Comparison of ENCODE assay signal across 30 cellular contexts in the genomic region with DNA sequence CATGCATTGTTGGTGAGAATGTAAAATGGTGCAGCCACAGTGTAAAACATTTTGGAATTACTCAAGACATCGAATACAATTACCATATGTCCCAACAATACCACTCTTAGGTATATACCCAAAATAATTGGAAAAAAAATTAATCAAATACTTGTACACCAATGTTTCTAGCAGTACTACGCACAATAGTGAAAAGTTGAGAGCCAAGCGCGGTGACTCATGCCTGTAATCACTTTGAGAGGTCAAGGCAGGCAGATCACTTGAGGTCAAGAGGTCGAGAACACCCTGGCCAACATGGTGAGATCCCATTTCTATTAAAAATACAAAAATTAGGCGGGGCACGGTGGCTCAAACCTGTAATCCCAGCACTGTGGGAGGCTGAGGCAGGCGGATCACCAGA. TPM values are rescaled to one million over a fixed set of nuclear protein-coding genes. Genes with fewer than 3 reads are reported as not detected.
"Had no signal": no experiment of that assay in that cellular context is flagged by ENCODE, and none has a peak within 500 bp of the region (broad histone marks: within the 10 kb centered on the region; RNA-seq: fewer than 3 reads in every experiment).

No MANE protein-coding gene starts in this region.

- H3K4me1 Mint-ChIP-seq: endodermal cell had no signal

- H3K4me3 ChIP-seq: colonic mucosa, coronary artery, dorsolateral prefrontal cortex, esophagus muscularis mucosa, esophagus squamous epithelium, gastrocnemius medialis, gastroesophageal sphincter, heart left ventricle, heart right ventricle had no signal

- H3K9me3 Mint-ChIP-seq: dendritic cell treated with granulocyte-macrophage colony-stimulating factor and Interleukin-4, amounts not matched to agents 40 ng/mL and 50 ng/mL, for 4 days; effector memory CD8-positive, alpha-beta T cell had no signal

- DNase-seq: colonic mucosa; cortex of kidney; dermis blood vessel endothelial cell; dorsolateral prefrontal cortex; effector CD4-positive, alpha-beta T cell; effector CD8-positive, alpha-beta T cell; effector memory CD4-positive, alpha-beta T cell; effector memory CD8-positive, alpha-beta T cell; endodermal cell; erythroblast; esophagus squamous epithelium; foreskin fibroblast; foreskin keratinocyte; foreskin melanocyte; gastrocnemius medialis; glutamatergic neuron; head of caudate nucleus; heart left ventricle; heart right ventricle had no signal

- H3K36me3 ChIP-seq: colonic mucosa, esophagus muscularis mucosa, esophagus squamous epithelium, gastrocnemius medialis, gastroesophageal sphincter, heart left ventricle, heart right ventricle had no signal

- H3K27ac Mint-ChIP-seq: dendritic cell treated with granulocyte-macrophage colony-stimulating factor and Interleukin-4, amounts not matched to agents 40 ng/mL and 50 ng/mL, for 4 days; effector memory CD8-positive, alpha-beta T cell; endodermal cell had no signal

- H3K4me3 Mint-ChIP-seq: dendritic cell treated with granulocyte-macrophage colony-stimulating factor and Interleukin-4, amounts not matched to agents 40 ng/mL and 50 ng/mL, for 4 days; effector memory CD8-positive, alpha-beta T cell; endodermal cell had no signal

- H3K9me3 ChIP-seq: colonic mucosa, esophagus squamous epithelium, gastrocnemius medialis, heart right ventricle had no signal

- FAIRE-seq: colon, endometrium, endothelial cell of umbilical vein, frontal cortex had no signal

- ATAC-seq: effector memory CD8-positive, alpha-beta T cell; esophagus mucosa; foreskin keratinocyte; gastrocnemius medialis; gastroesophageal sphincter; heart left ventricle; heart right ventricle had no signal

- H3K4me1 ChIP-seq: colonic mucosa, foreskin keratinocyte, gastrocnemius medialis had no signal

- H3K27ac ChIP-seq: colonic mucosa, coronary artery, dorsolateral prefrontal cortex, epithelial cell of prostate, esophagus muscularis mucosa, esophagus squamous epithelium, foreskin keratinocyte, gastrocnemius medialis, gastroesophageal sphincter, heart left ventricle, heart right ventricle had no signal

RNA-seq across cellular contexts. Expression of a gene that starts 3.5 kb away (rescaled TPM):
- total RNA-seq: colonic mucosa, dermis microvascular lymphatic vessel endothelial cell, esophagus mucosa, gastrocnemius medialis, heart left ventricle had no signal
